12 cellular contexts compared by ENCODE assay signal in genomic region chr11:6232899-6233298, GRCh38. TPM values are rescaled to one million over a fixed set of nuclear protein-coding genes. Genes with fewer than 3 reads are reported as not detected.
A peak's percentile ranks its signal among the peaks of the same experiment; 100 is the strongest.
DNase-seq lines count a peak whose midpoint lies in the region; ATAC-seq and TF ChIP-seq lines count a peak whose summit lies in the region.
"Had no signal": no experiment of that assay in that cellular context is flagged by ENCODE, and none has a peak within 500 bp of the region (broad histone marks: within the 10 kb centered on the region; RNA-seq: fewer than 3 reads in every experiment).

No MANE protein-coding gene starts in this region.

- intact Hi-C loops in prostate gland (cut with DNase I): no loop called here

- ATAC-seq in SK-N-SH treated with all-trans-retinoic acid at 6 μM for 48 hours: no peak
- ATAC-seq: left cardiac atrium had no signal

- H3K9me2 ChIP-seq in SK-N-SH (no peaks in the 10 kb centered on the region), MM.1S (replicated peaks; ENCODE audit: insufficient read depth, low read length) (no peaks in the 10 kb centered on the region)

- H3K36me3 ChIP-seq in SK-N-SH (replicated peaks in 1 of 2; ENCODE audit: control insufficient read depth in 1 of 2, insufficient read depth in 2 of 2, low read length in 1 of 2): no peaks in the 10 kb centered on the region
- H3K36me3 ChIP-seq in MM.1S (replicated peaks; ENCODE audit: insufficient read depth, low read length): no peaks in the 10 kb centered on the region
- no peaks in the 10 kb centered on the region for H3K36me3 ChIP-seq in neutrophil
- H3K36me3 ChIP-seq in prostate gland: no peaks in the 10 kb centered on the region

- H3K4me2 ChIP-seq in SK-N-SH (peak overlapping the region; percentile 84), MM.1S (ENCODE audit: low read depth, low read length) (0 out of 2 replicates have a peak overlapping the region, but pooled peaks have one; percentile 87)

- H2AFZ ChIP-seq in SK-N-SH (ENCODE audit: low read depth): no peak overlapping the region
- H2AFZ ChIP-seq in MM.1S (ENCODE audit: low read length): no peak overlapping the region

- H3F3A ChIP-seq in SK-N-SH (replicated peaks; ENCODE audit: insufficient read depth): peaks cover 5% of the 10 kb centered on the region
- H3F3A ChIP-seq in MM.1S (ENCODE audit: insufficient read depth, low read length): no peaks in the 10 kb centered on the region

- H3K9me3 ChIP-seq in SK-N-SH: no peaks in the 10 kb centered on the region
- H3K9me3 ChIP-seq in MM.1S (replicated peaks; ENCODE audit: insufficient read depth, low read length): no peaks in the 10 kb centered on the region
- no peaks in the 10 kb centered on the region for H3K9me3 ChIP-seq in neutrophil
- H3K9me3 ChIP-seq in prostate gland: no peaks in the 10 kb centered on the region

- no peak for TF ChIP-seq POLR2A in prostate gland (IDR thresholded peaks at IDR 0.05)

- TF ChIP-seq EP300 in SK-N-SH (IDR thresholded peaks at IDR 0.05; ENCODE audit: borderline replicate concordance in 1 of 2, low read depth in 1 of 2, low read length in 1 of 2): no peak

- H4K20me1 ChIP-seq in SK-N-SH (ENCODE audit: insufficient read depth) (peaks cover 19% of the 10 kb centered on the region; the same call in 1 of the 2 replicates), MM.1S (ENCODE audit: insufficient read depth, low read length) (no peaks in the 10 kb centered on the region)

- CTCF ChIA-PET in SK-N-SH (lab: Yijun Ruan, JAX): no interaction called here

- H3K27me3 ChIP-seq in SK-N-SH (ENCODE audit: insufficient read depth): 0 out of 2 replicates have a peak, but pooled peaks cover under 1% of the 10 kb centered on the region
- H3K27me3 ChIP-seq in MM.1S (replicated peaks; ENCODE audit: insufficient read depth, low read length): no peaks in the 10 kb centered on the region
- H3K27me3 ChIP-seq in neutrophil: no peaks in the 10 kb centered on the region
- H3K27me3 ChIP-seq in prostate gland (replicated peaks; ENCODE audit: insufficient read depth): no peaks in the 10 kb centered on the region

- H3K27ac ChIP-seq in SK-N-SH (ENCODE audit: low read depth in 2 of 2, low read length in 1 of 2) (no peak overlapping the region), MM.1S (ENCODE audit: low read length) (no peak overlapping the region), neutrophil (peak overlapping the region; percentile 90), prostate gland (no peak overlapping the region)

- no peak overlapping the region for H3K4me3 ChIP-seq in SK-N-SH (ENCODE audit: low read depth in 2 of 2, low read length in 1 of 2)
- no peak overlapping the region for H3K4me3 ChIP-seq in MM.1S (ENCODE audit: low read length)
- H3K4me3 ChIP-seq in neutrophil (ENCODE audit: low read depth in 1 of 2, low read length in 1 of 2): peak overlapping the region; percentile 45 to 97
- H3K4me3 ChIP-seq in prostate gland: no peak overlapping the region

- POLR2A ChIA-PET in SK-N-SH (lab: Yijun Ruan, JAX): no interaction called here

- H3K9ac ChIP-seq in SK-N-SH (no peak overlapping the region), MM.1S (ENCODE audit: low read length) (no peak overlapping the region)

- peaks cover 0 to 8% of the 10 kb centered on the region in 2 experiments; a peak in 1 of 4 replicates for H3K4me1 ChIP-seq in SK-N-SH (ENCODE audit: control insufficient read depth in 1 of 2, insufficient read depth in 2 of 2, low read depth in 1 of 2, low read length in 1 of 2)
- H3K4me1 ChIP-seq in MM.1S (ENCODE audit: low read length): peaks cover 11% of the 10 kb centered on the region; the same call in 1 of the 2 replicates
- peaks cover 69 to 71% of the 10 kb centered on the region in 2 experiments for H3K4me1 ChIP-seq in neutrophil (ENCODE audit: control insufficient read depth in 1 of 2, insufficient read depth in 1 of 2, low read depth in 1 of 2, low read length in 1 of 2)
- no peaks in the 10 kb centered on the region for H3K4me1 ChIP-seq in prostate gland (replicated peaks)

- TF ChIP-seq RAD21 in SK-N-SH (IDR thresholded peaks at IDR 0.05; ENCODE audit: low read length): no peak

- no peak for TF ChIP-seq CTCF in SK-N-SH (IDR thresholded peaks at IDR 0.05)
- no peak for TF ChIP-seq CTCF in MM.1S (IDR thresholded peaks at IDR 0.05; ENCODE audit: low read length)
- TF ChIP-seq CTCF in neutrophil (IDR thresholded peaks at IDR 0.05): no peak
- no peak for TF ChIP-seq CTCF in prostate gland (IDR thresholded peaks at IDR 0.05)

- H3K79me2 ChIP-seq in SK-N-SH (ENCODE audit: insufficient read depth): peaks cover 54% of the 10 kb centered on the region
- peaks cover 59% of the 10 kb centered on the region for H3K79me2 ChIP-seq in MM.1S (ENCODE audit: low read length)

- DNase-seq in SK-N-SH: no peak
- no peak for DNase-seq in MM.1S
- DNase-seq in cerebellar cortex (ENCODE audit: low spot score): peak; percentile 6
- DNase-seq in NCI-H2029 treated with DMSO at 0.1 percent for 48 hours (lab: John Stamatoyannopoulos, UW): no peak
- DNase-seq in NCI-H2171 treated with DMSO at 0.1 percent for 48 hours (lab: John Stamatoyannopoulos, UW): no peak
- DNase-seq in prostate gland (ENCODE audit: low spot score): no peak
- DNase-seq: caudate nucleus, foreskin melanocyte, left cardiac atrium, NCI-H524 treated with DMSO at 0.1 percent for 48 hours had no signal

TF ChIP-seq in SK-N-SH, 30 proteins besides CTCF, POLR2A, EP300 and RAD21:
- TF ChIP-seq YY1 (IDR thresholded peaks at IDR 0.05; ENCODE audit: low read depth) (no peak), NFIC (IDR thresholded peaks at IDR 0.05; ENCODE audit: borderline replicate concordance) (no peak), GATA2 (CRISPR knock-in tag; IDR thresholded peaks at IDR 0.05) (no peak), MXI1 (IDR thresholded peaks at IDR 0.05; ENCODE audit: low read depth, low read length) (no peak), MEF2A (IDR thresholded peaks at IDR 0.05; ENCODE audit: borderline replicate concordance, low read depth) (no peak), NRF1 (IDR thresholded peaks at IDR 0.05; ENCODE audit: low read depth, low read length) (no peak)
- TF ChIP-seq, protein P1, sequence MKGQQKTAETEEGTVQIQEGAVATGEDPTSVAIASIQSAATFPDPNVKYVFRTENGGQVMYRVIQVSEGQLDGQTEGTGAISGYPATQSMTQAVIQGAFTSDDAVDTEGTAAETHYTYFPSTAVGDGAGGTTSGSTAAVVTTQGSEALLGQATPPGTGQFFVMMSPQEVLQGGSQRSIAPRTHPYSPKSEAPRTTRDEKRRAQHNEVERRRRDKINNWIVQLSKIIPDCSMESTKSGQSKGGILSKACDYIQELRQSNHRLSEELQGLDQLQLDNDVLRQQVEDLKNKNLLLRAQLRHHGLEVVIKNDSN (IDR thresholded peaks at IDR 0.05; ENCODE audit: borderline replicate concordance, low read depth): no peak

TF ChIP-seq in SK-N-SH treated with all-trans-retinoic acid at 6 μM for 48 hours, 23 proteins besides CTCF, POLR2A, EP300 and RAD21 (continues in another document):
- TF ChIP-seq PPARA (CRISPR knock-in tag; IDR thresholded peaks at IDR 0.05; ENCODE audit: borderline replicate concordance) (no peak), ZFP3 (CRISPR knock-in tag; IDR thresholded peaks at IDR 0.05) (no peak)
- TF ChIP-seq, protein P2, sequence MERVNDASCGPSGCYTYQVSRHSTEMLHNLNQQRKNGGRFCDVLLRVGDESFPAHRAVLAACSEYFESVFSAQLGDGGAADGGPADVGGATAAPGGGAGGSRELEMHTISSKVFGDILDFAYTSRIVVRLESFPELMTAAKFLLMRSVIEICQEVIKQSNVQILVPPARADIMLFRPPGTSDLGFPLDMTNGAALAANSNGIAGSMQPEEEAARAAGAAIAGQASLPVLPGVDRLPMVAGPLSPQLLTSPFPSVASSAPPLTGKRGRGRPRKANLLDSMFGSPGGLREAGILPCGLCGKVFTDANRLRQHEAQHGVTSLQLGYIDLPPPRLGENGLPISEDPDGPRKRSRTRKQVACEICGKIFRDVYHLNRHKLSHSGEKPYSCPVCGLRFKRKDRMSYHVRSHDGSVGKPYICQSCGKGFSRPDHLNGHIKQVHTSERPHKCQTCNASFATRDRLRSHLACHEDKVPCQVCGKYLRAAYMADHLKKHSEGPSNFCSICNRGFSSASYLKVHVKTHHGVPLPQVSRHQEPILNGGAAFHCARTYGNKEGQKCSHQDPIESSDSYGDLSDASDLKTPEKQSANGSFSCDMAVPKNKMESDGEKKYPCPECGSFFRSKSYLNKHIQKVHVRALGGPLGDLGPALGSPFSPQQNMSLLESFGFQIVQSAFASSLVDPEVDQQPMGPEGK (CRISPR knock-in tag; IDR thresholded peaks at IDR 0.05; ENCODE audit: borderline replicate concordance): no peak
- TF ChIP-seq, protein P3, sequence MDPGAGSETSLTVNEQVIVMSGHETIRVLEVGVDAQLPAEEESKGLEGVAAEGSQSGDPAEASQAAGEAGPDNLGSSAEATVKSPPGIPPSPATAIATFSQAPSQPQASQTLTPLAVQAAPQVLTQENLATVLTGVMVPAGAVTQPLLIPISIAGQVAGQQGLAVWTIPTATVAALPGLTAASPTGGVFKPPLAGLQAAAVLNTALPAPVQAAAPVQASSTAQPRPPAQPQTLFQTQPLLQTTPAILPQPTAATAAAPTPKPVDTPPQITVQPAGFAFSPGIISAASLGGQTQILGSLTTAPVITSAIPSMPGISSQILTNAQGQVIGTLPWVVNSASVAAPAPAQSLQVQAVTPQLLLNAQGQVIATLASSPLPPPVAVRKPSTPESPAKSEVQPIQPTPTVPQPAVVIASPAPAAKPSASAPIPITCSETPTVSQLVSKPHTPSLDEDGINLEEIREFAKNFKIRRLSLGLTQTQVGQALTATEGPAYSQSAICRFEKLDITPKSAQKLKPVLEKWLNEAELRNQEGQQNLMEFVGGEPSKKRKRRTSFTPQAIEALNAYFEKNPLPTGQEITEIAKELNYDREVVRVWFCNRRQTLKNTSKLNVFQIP (CRISPR knock-in tag; IDR thresholded peaks at IDR 0.05; ENCODE audit: borderline replicate concordance, low read depth): no peak

RNA-seq across cellular contexts. Expression of gene FHIP1B, which starts 1.5 kb away (rescaled TPM):
- polyA plus RNA-seq in SK-N-SH (2012; rRNA removed): 26.3 and 38.2 TPM in 2 replicates
- 5.3 and 8.6 TPM in 2 replicates for polyA plus RNA-seq in SK-N-SH (2012; cell fraction: cytosol; rRNA removed)
- 141 and 145 TPM in 2 replicates for polyA plus RNA-seq in SK-N-SH (2012; cell fraction: nucleus; rRNA removed)
- 100 to 1,000 TPM in 1 of 2 donors, 10 to 100 TPM in 1; 50.6 to 105 TPM for total RNA-seq in prostate gland

RNA-seq across cellular contexts. Expression of gene CNGA4, which starts 6.0 kb away (rescaled TPM):
- polyA plus RNA-seq in SK-N-SH (2012; rRNA removed): 0.08 and 0.13 TPM in 2 replicates
- polyA plus RNA-seq in SK-N-SH (2012; cell fraction: cytosol; rRNA removed): 0.10 TPM in 2 replicates
- polyA plus RNA-seq in SK-N-SH (2012; cell fraction: nucleus; rRNA removed): 0.50 and 0.62 TPM in 2 replicates
- total RNA-seq in prostate gland: 1 to 10 TPM in 1 of 2 donors, under 1 TPM in 1; 0.27 to 2.0 TPM
- total RNA-seq: left cardiac atrium had no signal

RNA-seq across cellular contexts. Expression of gene CCKBR, which starts 26.7 kb away (rescaled TPM):
- polyA plus RNA-seq in SK-N-SH (2012; rRNA removed): not detected in 2 replicates
- polyA plus RNA-seq in SK-N-SH (2012; cell fraction: cytosol; rRNA removed): not detected in 2 replicates
- polyA plus RNA-seq in SK-N-SH (2012; cell fraction: nucleus; rRNA removed): not detected in 2 replicates
- total RNA-seq in prostate gland: not detected
- total RNA-seq: left cardiac atrium had no signal

RNA-seq across cellular contexts. Expression of gene C11orf42, which starts 27.5 kb away (rescaled TPM):
- polyA plus RNA-seq in SK-N-SH (2012; rRNA removed): not detected in 2 replicates
- not detected in 2 replicates for polyA plus RNA-seq in SK-N-SH (2012; cell fraction: cytosol; rRNA removed)
- not detected in 2 replicates for polyA plus RNA-seq in SK-N-SH (2012; cell fraction: nucleus; rRNA removed)
- total RNA-seq in prostate gland: 1 to 10 TPM in 1 of 2 donors, not detected in 1; 2.4 TPM
- total RNA-seq: left cardiac atrium had no signal

RNA-seq across cellular contexts. Expression of gene OR52W1, which starts 33.9 kb away (rescaled TPM):
- not detected in 2 replicates for polyA plus RNA-seq in SK-N-SH (2012; rRNA removed)
- not detected in 2 replicates for polyA plus RNA-seq in SK-N-SH (2012; cell fraction: cytosol; rRNA removed)
- not detected in 2 replicates for polyA plus RNA-seq in SK-N-SH (2012; cell fraction: nucleus; rRNA removed)
- not detected for total RNA-seq in prostate gland
- total RNA-seq: left cardiac atrium had no signal

Comparison
In these comparisons a context has a peak if more than half of its experiments do, and no peak if none do; other contexts are left out.
1. H3K4me3 ChIP-seq: peak in neutrophil (2 of 2); none in SK-N-SH (0 of 2), MM.1S (single experiment) and prostate gland (0 of 2).